1 cellular context compared by ENCODE assay signal in the genomic region with DNA sequence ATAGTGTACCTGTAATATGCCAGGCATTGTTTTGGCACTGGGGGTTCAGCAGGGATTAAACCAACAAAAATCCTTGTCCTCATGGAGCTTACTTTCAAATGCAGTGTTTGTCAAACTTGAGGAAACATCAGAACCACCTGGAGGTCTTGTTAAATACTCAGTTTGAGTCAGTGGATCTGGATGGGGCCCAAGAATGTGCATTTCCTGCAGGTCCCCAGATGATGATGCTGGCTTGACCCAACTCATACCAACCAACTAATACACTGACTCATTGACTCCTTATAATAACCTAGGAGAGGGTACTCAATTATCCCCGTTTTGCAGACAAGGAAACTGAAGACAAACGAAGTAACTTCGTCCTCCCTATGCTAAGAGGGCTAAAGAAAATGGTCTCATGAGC.
TF ChIP-seq lines count a peak whose summit lies in the region.

No MANE protein-coding gene starts in this region.

TF ChIP-seq in HCT116, 20 proteins besides CTCF, POLR2A, EP300 and RAD21:
- no peak for TF ChIP-seq ZFX (IDR thresholded peaks at IDR 0.05)
- no peak for TF ChIP-seq ZNF274 (IDR thresholded peaks at IDR 0.05; ENCODE audit: low read depth, low read length)
- TF ChIP-seq, protein P1, sequence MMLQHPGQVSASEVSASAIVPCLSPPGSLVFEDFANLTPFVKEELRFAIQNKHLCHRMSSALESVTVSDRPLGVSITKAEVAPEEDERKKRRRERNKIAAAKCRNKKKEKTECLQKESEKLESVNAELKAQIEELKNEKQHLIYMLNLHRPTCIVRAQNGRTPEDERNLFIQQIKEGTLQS (IDR thresholded peaks at IDR 0.05), result no peak
- no peak for TF ChIP-seq POLR2AphosphoS5 (IDR thresholded peaks at IDR 0.05; ENCODE audit: low read depth, low read length)
- TF ChIP-seq EZH2phosphoT487 (IDR thresholded peaks at IDR 0.05; ENCODE audit: borderline replicate concordance), result no peak
- peak; percentile 69 for TF ChIP-seq JUND (IDR thresholded peaks at IDR 0.05)
- no peak for TF ChIP-seq ZBTB33 (IDR thresholded peaks at IDR 0.05; ENCODE audit: extremely low read depth, insufficient replicate concordance, low read length)
- TF ChIP-seq FOSL1 (IDR thresholded peaks at IDR 0.05; ENCODE audit: low read depth), result peak; percentile 65
- TF ChIP-seq CEBPB (IDR thresholded peaks at IDR 0.05; ENCODE audit: low read depth), result no peak
- TF ChIP-seq EZH2 (IDR thresholded peaks at IDR 0.05), result no peak
- no peak for TF ChIP-seq ELF1 (IDR thresholded peaks at IDR 0.05; ENCODE audit: borderline replicate concordance, low read depth)
- TF ChIP-seq SP1 (IDR thresholded peaks at IDR 0.05; ENCODE audit: low read depth), result peak; percentile 39
TF ChIP-seq in HCT116: peak in this region for 3.
